ENCODE assay signal across 8 cellular contexts in the genomic region with DNA sequence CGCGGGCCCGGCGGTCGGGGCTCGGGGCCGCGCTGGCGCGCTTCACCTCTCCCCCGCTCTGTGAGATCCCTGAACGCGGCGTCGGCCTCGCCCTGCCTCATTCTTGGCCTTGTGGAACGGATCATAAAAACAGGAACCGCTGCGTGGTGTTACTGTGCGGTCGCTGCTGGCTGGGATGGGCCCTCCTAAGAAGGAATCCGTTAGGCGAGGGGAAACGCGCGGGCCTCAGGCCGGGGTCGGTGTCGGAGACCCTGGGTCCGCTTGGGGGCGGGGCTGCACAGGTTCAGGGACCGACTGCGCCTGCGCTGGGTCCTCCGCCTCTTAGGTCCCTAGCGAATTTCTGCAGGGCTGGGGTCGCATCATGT. TPM values are rescaled to one million over a fixed set of nuclear protein-coding genes. Genes with fewer than 3 reads are reported as not detected.
A peak's percentile ranks its signal among the peaks of the same experiment; 100 is the strongest.
DNase-seq lines count a peak whose midpoint lies in the region; ATAC-seq and TF ChIP-seq lines count a peak whose summit lies in the region.

No MANE protein-coding gene starts in this region.

- WGBS in esophagus, 2 donors, result 0% methylated on average over 33 to 37 of the region's 37 CpGs

- H3K4me1 Mint-ChIP-seq in activated T-cell treated with anti-CD3 and anti-CD28 coated beads, Interleukin-2, amount 50 U/mL, for 24 hours (ENCODE audit: low read depth), result peaks cover 41% of the 10 kb centered on the region

- peaks cover 47% of the 10 kb centered on the region for H3K79me2 ChIP-seq in OCI-LY3 (ENCODE audit: low read length)

- H3K27ac ChIP-seq in OCI-LY3 (ENCODE audit: low read length), result peak overlapping the region; percentile 77
- H3K27ac ChIP-seq in esophagus (ENCODE audit: low read depth in 2 of 2, low read length in 1 of 2), result peak overlapping the region; percentile 94 to 96
- H3K27ac ChIP-seq in muscle layer of duodenum (ENCODE audit: low read length), result peak overlapping the region; percentile 97

- peak overlapping the region; percentile 99 for H3K27ac Mint-ChIP-seq in activated T-cell treated with anti-CD3 and anti-CD28 coated beads, Interleukin-2, amount 50 U/mL, for 24 hours

- peak; percentile 23 for ATAC-seq in GM19452 (IDR thresholded peaks at IDR 0.05; ENCODE audit: unreplicated experiment)

- no peaks in the 10 kb centered on the region for H3K27me3 Mint-ChIP-seq in activated T-cell treated with anti-CD3 and anti-CD28 coated beads, Interleukin-2, amount 50 U/mL, for 24 hours

- peak overlapping the region; percentile 94 for H3K4me3 Mint-ChIP-seq in activated T-cell treated with anti-CD3 and anti-CD28 coated beads, Interleukin-2, amount 50 U/mL, for 24 hours

- H3K9ac ChIP-seq in OCI-LY3 (ENCODE audit: low read length), result peak overlapping the region; percentile 88

- peaks cover 22% of the 10 kb centered on the region for H3K36me3 ChIP-seq in OCI-LY3 (replicated peaks; ENCODE audit: low read depth, low read length)
- no peaks in the 10 kb centered on the region for H3K36me3 ChIP-seq in esophagus (ENCODE audit: control insufficient read depth in 2 of 2, insufficient read depth in 2 of 2, low read length in 1 of 2)
- H3K36me3 ChIP-seq in muscle layer of duodenum (ENCODE audit: control insufficient read depth in 1 of 2, insufficient read depth in 2 of 2, low read length in 2 of 2), result peaks cover 0 to under 1% of the 10 kb centered on the region in 2 donors

- H4K20me1 ChIP-seq in OCI-LY3 (ENCODE audit: insufficient read depth, low read length), result peaks cover 5% of the 10 kb centered on the region; the same call in 1 of the 2 replicates

- DNase-seq in CD1c-positive myeloid dendritic cell (ENCODE audit: extremely low spot score), result peak; percentile 87
- peak; percentile 53 for DNase-seq in HK-2 (ENCODE audit: unreplicated experiment)
- peak; percentile 87 for DNase-seq in activated T-cell treated with anti-CD3 and anti-CD28 coated beads, Interleukin-2, amount 50 U/mL, for 24 hours
- peak; percentile 64 for DNase-seq in stimulated activated CD8-positive, alpha-beta memory T cell treated with anti-CD3 and anti-CD28 coated beads, Interleukin-7, amount 100 ng/mL, for 24 hours (ENCODE audit: low read depth)

- H3K4me1 ChIP-seq in OCI-LY3 (ENCODE audit: low read length) (peaks cover 27% of the 10 kb centered on the region), esophagus (ENCODE audit: control insufficient read depth in 2 of 2, insufficient read depth in 2 of 2, low read length in 1 of 2) (no peaks in the 10 kb centered on the region), muscle layer of duodenum (ENCODE audit: control insufficient read depth in 1 of 2, insufficient read depth in 2 of 2, low read length in 2 of 2) (peaks cover 4 to 15% of the 10 kb centered on the region in 2 donors)

- TF ChIP-seq CTCF in OCI-LY3 (IDR thresholded peaks at IDR 0.05; ENCODE audit: low read depth, low read length), result no peak

- H3K9me3 ChIP-seq in OCI-LY3 (ENCODE audit: insufficient read depth, low read length) (no peaks in the 10 kb centered on the region), esophagus (ENCODE audit: control insufficient read depth in 2 of 2, insufficient read depth in 1 of 2, low read depth in 1 of 2, low read length in 1 of 2) (no peaks in the 10 kb centered on the region), muscle layer of duodenum (ENCODE audit: control insufficient read depth in 1 of 2, low read length in 2 of 2) (no peaks in the 10 kb centered on the region)

- no peaks in the 10 kb centered on the region for H3K9me3 Mint-ChIP-seq in activated T-cell treated with anti-CD3 and anti-CD28 coated beads, Interleukin-2, amount 50 U/mL, for 24 hours

- no peaks in the 10 kb centered on the region for H3K27me3 ChIP-seq in OCI-LY3 (ENCODE audit: low read depth, low read length)
- no peaks in the 10 kb centered on the region for H3K27me3 ChIP-seq in esophagus (ENCODE audit: control insufficient read depth in 1 of 2, insufficient read depth in 2 of 2, low read length in 2 of 2)
- no peaks in the 10 kb centered on the region for H3K27me3 ChIP-seq in muscle layer of duodenum (ENCODE audit: low read depth, low read length)

- H3K4me3 ChIP-seq in OCI-LY3 (ENCODE audit: low read length) (peak overlapping the region; percentile 88), esophagus (ENCODE audit: low read depth in 1 of 2, low read length in 2 of 2) (peak overlapping the region; percentile 83 to 88), muscle layer of duodenum (ENCODE audit: low read depth in 1 of 2, low read length in 2 of 2) (peak overlapping the region; percentile 84 to 99)

- peak overlapping the region; percentile 74 for H2AFZ ChIP-seq in OCI-LY3 (ENCODE audit: low read depth, low read length)

- peak overlapping the region; percentile 89 for H3K4me2 ChIP-seq in OCI-LY3 (ENCODE audit: low read length)

- peaks cover 54% of the 10 kb centered on the region for H3K36me3 Mint-ChIP-seq in activated T-cell treated with anti-CD3 and anti-CD28 coated beads, Interleukin-2, amount 50 U/mL, for 24 hours (ENCODE audit: low read depth)

RNA-seq across cellular contexts. Expression of gene CKAP2, which starts 0.4 kb away (rescaled TPM):
- 1 to 10 TPM; 5.2 to 8.6 TPM for polyA plus RNA-seq in esophagus

RNA-seq across cellular contexts. Expression of gene VPS36, which starts 5.2 kb away (rescaled TPM):
- 10 to 100 TPM; 21.5 to 23.4 TPM for polyA plus RNA-seq in esophagus

RNA-seq across cellular contexts. Expression of gene THSD1, which starts 49.7 kb away (rescaled TPM):
- polyA plus RNA-seq in esophagus, result 1 to 10 TPM; 1.4 to 2.0 TPM

Comparison
In these comparisons a context has a peak if more than half of its experiments do, and no peak if none do; other contexts are left out.
1. Peak in every context shown above with its lines: DNase-seq, ATAC-seq, H3K4me3 ChIP-seq and H3K27ac ChIP-seq.